Comparison of ENCODE assay signal across 17 cellular contexts in genomic region chr1:114725230-114725629, GRCh38. TPM values are rescaled to one million over a fixed set of nuclear protein-coding genes. Genes with fewer than 3 reads are reported as not detected.
DNase-seq lines count a peak whose midpoint lies in the region; ATAC-seq and TF ChIP-seq lines count a peak whose summit lies in the region.
"Had no signal": no experiment of that assay in that cellular context is flagged by ENCODE, and none has a peak within 500 bp of the region (broad histone marks: within the 10 kb centered on the region; RNA-seq: fewer than 3 reads in every experiment).

No MANE protein-coding gene starts in this region.

- peak overlapping the region; percentile 74 for H3K27ac Mint-ChIP-seq in activated T-cell treated with anti-CD3 and anti-CD28 coated beads, Interleukin-2, amount 50 U/mL, for 24 hours
- peak overlapping the region; percentile 42; the same call in 1 of the 2 replicates for H3K27ac Mint-ChIP-seq in HFFc6
- peak overlapping the region; percentile 85 for H3K27ac Mint-ChIP-seq in stimulated activated effector memory CD8-positive, alpha-beta T cell treated with anti-CD3 and anti-CD28 coated beads, Interleukin-12 subunit alpha, Interleukin-12 subunit beta, amount 100 ng/mL, for 72 hours
- no peak overlapping the region for H3K27ac Mint-ChIP-seq in T-helper 2 cell treated with Interferon-gamma antibody and Interleukin-4, amounts not matched to agents 5 μg/mL and 100 μg/mL, for 36 hours

- peaks cover 8% of the 10 kb centered on the region for H3K4me1 Mint-ChIP-seq in activated T-cell treated with anti-CD3 and anti-CD28 coated beads, Interleukin-2, amount 50 U/mL, for 24 hours (ENCODE audit: low read depth)
- peaks cover 36% of the 10 kb centered on the region for H3K4me1 Mint-ChIP-seq in HFFc6 (ENCODE audit: low read depth)
- H3K4me1 Mint-ChIP-seq in stimulated activated effector memory CD8-positive, alpha-beta T cell treated with anti-CD3 and anti-CD28 coated beads, Interleukin-12 subunit alpha, Interleukin-12 subunit beta, amount 100 ng/mL, for 72 hours: peaks cover 8% of the 10 kb centered on the region
- no peaks in the 10 kb centered on the region for H3K4me1 Mint-ChIP-seq in T-helper 2 cell treated with Interferon-gamma antibody and Interleukin-4, amounts not matched to agents 5 μg/mL and 100 μg/mL, for 36 hours (ENCODE audit: low read depth)

- no peak for TF ChIP-seq CTCF in HFFc6 (IDR thresholded peaks at IDR 0.05)

- peaks cover 98% of the 10 kb centered on the region for H3K36me3 Mint-ChIP-seq in activated T-cell treated with anti-CD3 and anti-CD28 coated beads, Interleukin-2, amount 50 U/mL, for 24 hours (ENCODE audit: low read depth)
- H3K36me3 Mint-ChIP-seq in HFFc6 (ENCODE audit: low read depth): peaks cover 72% of the 10 kb centered on the region
- H3K36me3 Mint-ChIP-seq in stimulated activated effector memory CD8-positive, alpha-beta T cell treated with anti-CD3 and anti-CD28 coated beads, Interleukin-12 subunit alpha, Interleukin-12 subunit beta, amount 100 ng/mL, for 72 hours: peaks cover 100% of the 10 kb centered on the region
- H3K36me3 Mint-ChIP-seq in T-helper 2 cell treated with Interferon-gamma antibody and Interleukin-4, amounts not matched to agents 5 μg/mL and 100 μg/mL, for 36 hours (ENCODE audit: low read depth): peaks cover 68% of the 10 kb centered on the region

- H3K27me3 Mint-ChIP-seq in activated T-cell treated with anti-CD3 and anti-CD28 coated beads, Interleukin-2, amount 50 U/mL, for 24 hours: no peaks in the 10 kb centered on the region
- H3K27me3 Mint-ChIP-seq in HFFc6 (ENCODE audit: insufficient read depth): no peaks in the 10 kb centered on the region
- no peaks in the 10 kb centered on the region for H3K27me3 Mint-ChIP-seq in T-helper 2 cell treated with Interferon-gamma antibody and Interleukin-4, amounts not matched to agents 5 μg/mL and 100 μg/mL, for 36 hours (ENCODE audit: low read depth)

- H3K9me3 Mint-ChIP-seq in activated T-cell treated with anti-CD3 and anti-CD28 coated beads, Interleukin-2, amount 50 U/mL, for 24 hours: no peaks in the 10 kb centered on the region
- H3K9me3 Mint-ChIP-seq in HFFc6: no peaks in the 10 kb centered on the region
- no peaks in the 10 kb centered on the region for H3K9me3 Mint-ChIP-seq in stimulated activated effector memory CD8-positive, alpha-beta T cell treated with anti-CD3 and anti-CD28 coated beads, Interleukin-12 subunit alpha, Interleukin-12 subunit beta, amount 100 ng/mL, for 72 hours
- no peaks in the 10 kb centered on the region for H3K9me3 Mint-ChIP-seq in T-helper 2 cell treated with Interferon-gamma antibody and Interleukin-4, amounts not matched to agents 5 μg/mL and 100 μg/mL, for 36 hours

- ATAC-seq in stimulated activated effector memory CD8-positive, alpha-beta T cell treated with anti-CD3 and anti-CD28 coated beads, Interleukin-12 subunit alpha, Interleukin-12 subunit beta, amount 100 ng/mL, for 72 hours: no peak
- ATAC-seq in GM21528 (IDR thresholded peaks at IDR 0.05; ENCODE audit: low FRiP score, unreplicated experiment): no peak

- no peak for DNase-seq in activated T-cell treated with anti-CD3 and anti-CD28 coated beads, Interleukin-2, amount 50 U/mL, for 24 hours
- DNase-seq in activated T-cell treated with anti-CD3 and anti-CD28 coated beads, Interleukin-2, amount 50 U/mL, for 48 hours: no peak
- DNase-seq in HFFc6 (no peak), iris pigment epithelial cell (ENCODE audit: low read depth) (peak; percentile 13)
- DNase-seq in stimulated activated effector memory CD8-positive, alpha-beta T cell treated with anti-CD3 and anti-CD28 coated beads, Interleukin-12 subunit alpha, Interleukin-12 subunit beta, amount 100 ng/mL, for 72 hours (ENCODE audit: low spot score in 2 of 2): no peak
- DNase-seq in T-helper 2 cell treated with Interferon-gamma antibody and Interleukin-4, amounts not matched to agents 5 μg/mL and 100 μg/mL, for 36 hours (ENCODE audit: low spot score): no peak
- DNase-seq: DMS 273 treated with DMSO at 0.1 percent for 48 hours, NCI-H1048, NCI-H1436 treated with DMSO at 0.1 percent for 48 hours, NCI-H2081, NCI-H774, PC-9 had no signal

- H3K4me3 Mint-ChIP-seq in activated T-cell treated with anti-CD3 and anti-CD28 coated beads, Interleukin-2, amount 50 U/mL, for 24 hours: no peak overlapping the region
- no peak overlapping the region for H3K4me3 Mint-ChIP-seq in HFFc6
- no peak overlapping the region for H3K4me3 Mint-ChIP-seq in stimulated activated effector memory CD8-positive, alpha-beta T cell treated with anti-CD3 and anti-CD28 coated beads, Interleukin-12 subunit alpha, Interleukin-12 subunit beta, amount 100 ng/mL, for 72 hours
- no peak overlapping the region for H3K4me3 Mint-ChIP-seq in T-helper 2 cell treated with Interferon-gamma antibody and Interleukin-4, amounts not matched to agents 5 μg/mL and 100 μg/mL, for 36 hours

RNA-seq across cellular contexts. Expression of gene NRAS, which starts 8.7 kb away (rescaled TPM):
- total RNA-seq in HFFc6 (2021; fragmentation: NEBNext Ultra II Directional; extraction: Animal tissue kit (Norgen Biotek cat#: 25700)): 10 to 100 TPM; 38.9 to 60.1 (median 49.8) TPM

RNA-seq across cellular contexts. Expression of gene AMPD1, which starts 29.9 kb away (rescaled TPM):
- total RNA-seq in HFFc6 (2021; fragmentation: NEBNext Ultra II Directional; extraction: Animal tissue kit (Norgen Biotek cat#: 25700)): not detected
- total RNA-seq: Daoy, H4, M059J, NCI-H460, PC-9 had no signal

RNA-seq across cellular contexts. Expression of gene CSDE1, which starts 32.6 kb away (rescaled TPM):
- 100 to 1,000 TPM; 508 to 582 (median 527) TPM for total RNA-seq in HFFc6 (2021; fragmentation: NEBNext Ultra II Directional; extraction: Animal tissue kit (Norgen Biotek cat#: 25700))

RNA-seq across cellular contexts. Expression of gene SIKE1, which starts 55.3 kb away (rescaled TPM):
- total RNA-seq in HFFc6 (2021; fragmentation: NEBNext Ultra II Directional; extraction: Animal tissue kit (Norgen Biotek cat#: 25700)): 10 to 100 TPM; 39.1 to 48.7 (median 42.0) TPM

RNA-seq across cellular contexts. Expression of gene DENND2C, which starts 55.4 kb away (rescaled TPM):
- 1 to 10 TPM; 1.5 to 2.0 (median 1.8) TPM for total RNA-seq in HFFc6 (2021; fragmentation: NEBNext Ultra II Directional; extraction: Animal tissue kit (Norgen Biotek cat#: 25700))
